In genomic region chr2:19769513-19769912, GRCh38 we compare ENCODE assay signal across 10 cellular contexts.
DNase-seq lines count a peak whose midpoint lies in the region; ATAC-seq and TF ChIP-seq lines count a peak whose summit lies in the region.
"Had no signal": no experiment of that assay in that cellular context is flagged by ENCODE, and none has a peak within 500 bp of the region (broad histone marks: within the 10 kb centered on the region; RNA-seq: fewer than 3 reads in every experiment).

No MANE protein-coding gene starts in this region.

- H2AFZ ChIP-seq in Loucy (ENCODE audit: low read length), result no peak overlapping the region

- no peak overlapping the region for H3K4me3 ChIP-seq in Loucy (ENCODE audit: low read length, poor library complexity, severe bottlenecking)
- H3K4me3 ChIP-seq in brain microvascular endothelial cell (ENCODE audit: low read depth, low read length), result no peak overlapping the region
- no peak overlapping the region for H3K4me3 ChIP-seq in HAP-1

- H3K4me3 Mint-ChIP-seq in mesothelial cell of epicardium, result no peak overlapping the region

- H3K27ac ChIP-seq in brain microvascular endothelial cell, result no peak overlapping the region

- ATAC-seq in HG03460 (IDR thresholded peaks at IDR 0.05; ENCODE audit: unreplicated experiment) (no peak), HG03196 (IDR thresholded peaks at IDR 0.05; ENCODE audit: unreplicated experiment) (no peak), HG02938 (IDR thresholded peaks at IDR 0.05; ENCODE audit: unreplicated experiment) (no peak)

- H3F3A ChIP-seq in Loucy (ENCODE audit: low read depth), result no peaks in the 10 kb centered on the region

- H3K27me3 ChIP-seq in Loucy (ENCODE audit: insufficient read depth, low read length, poor library complexity, severe bottlenecking) (no peaks in the 10 kb centered on the region), brain microvascular endothelial cell (replicated peaks) (no peaks in the 10 kb centered on the region), HAP-1 (ENCODE audit: low read depth) (no peaks in the 10 kb centered on the region)

- peaks cover 9% of the 10 kb centered on the region for H3K4me1 Mint-ChIP-seq in mesothelial cell of epicardium

- H3K9ac ChIP-seq in Loucy (ENCODE audit: low read depth, low read length, poor library complexity, severe bottlenecking), result no peak overlapping the region

- H3K4me1 ChIP-seq in Loucy (ENCODE audit: insufficient read depth, low read length, poor library complexity, severe bottlenecking) (no peaks in the 10 kb centered on the region), HAP-1 (peaks cover 6% of the 10 kb centered on the region; the same call in 1 of the 2 replicates)

- no peaks in the 10 kb centered on the region for H4K20me1 ChIP-seq in Loucy (ENCODE audit: insufficient read depth, low read length, poor library complexity, severe bottlenecking)

- DNase-seq in EH (ENCODE audit: low read depth), result peak; percentile 33
- no peak for DNase-seq in brain microvascular endothelial cell
- no peak for DNase-seq in mesothelial cell of epicardium (ENCODE audit: low spot score in 2 of 2, unreplicated experiment in 2 of 2)
- DNase-seq in HAP-1 (ENCODE audit: low spot score in 2 of 2), result no peak
- DNase-seq: NCI-H82, T-helper 2 cell had no signal

- H3K36me3 ChIP-seq in Loucy (ENCODE audit: insufficient read depth, low read length), result no peaks in the 10 kb centered on the region
- H3K36me3 ChIP-seq in brain microvascular endothelial cell (replicated peaks), result no peaks in the 10 kb centered on the region
- no peaks in the 10 kb centered on the region for H3K36me3 ChIP-seq in HAP-1 (replicated peaks)

- H3K4me2 ChIP-seq in Loucy (ENCODE audit: low read depth, low read length, poor library complexity, severe bottlenecking), result no peak overlapping the region

- H3K79me2 ChIP-seq in Loucy (ENCODE audit: insufficient read depth, low read length), result no peaks in the 10 kb centered on the region

- peaks cover 8% of the 10 kb centered on the region for H3K9me3 Mint-ChIP-seq in mesothelial cell of epicardium

- H3K9me3 ChIP-seq in Loucy (ENCODE audit: insufficient read depth, low read depth, low read length) (no peaks in the 10 kb centered on the region), HAP-1 (no peaks in the 10 kb centered on the region)

- H3K27me3 Mint-ChIP-seq in mesothelial cell of epicardium (ENCODE audit: low read depth), result peaks cover 3% of the 10 kb centered on the region

- peak; percentile 41 for TF ChIP-seq CTCF in Loucy (conservative IDR thresholded peaks at IDR 0.05; ENCODE audit: low read length)
- TF ChIP-seq CTCF in brain microvascular endothelial cell (IDR thresholded peaks at IDR 0.05; ENCODE audit: low read depth, low read length, missing control alignments), result peak; percentile 29
- peak; percentile 46 for TF ChIP-seq CTCF in mesothelial cell of epicardium (IDR thresholded peaks at IDR 0.05; ENCODE audit: unreplicated experiment)

- no peaks in the 10 kb centered on the region for H3K9me2 ChIP-seq in Loucy (replicated peaks; ENCODE audit: low read depth, low read length)

- in situ Hi-C loops in brain microvascular endothelial cell (cut with HindIII; ENCODE audit: low pct_ligation_motif_present, low sequenced_read_pairs) (no loop called here), HAP-1 (cut with MboI; ENCODE audit: low sequenced_read_pairs) (no loop called here)

- H3K27ac Mint-ChIP-seq in mesothelial cell of epicardium, result no peak overlapping the region

- no peaks in the 10 kb centered on the region for H3K36me3 Mint-ChIP-seq in mesothelial cell of epicardium
